ENCODE assay signal across 27 cellular contexts in genomic region chr20:47802226-47802920, GRCh38. TPM values are rescaled to one million over a fixed set of nuclear protein-coding genes. Genes with fewer than 3 reads are reported as not detected.
DNase-seq lines count a peak whose midpoint lies in the region; ATAC-seq, FAIRE-seq and TF ChIP-seq lines count a peak whose summit lies in the region.
"Had no signal": no experiment of that assay in that cellular context is flagged by ENCODE, and none has a peak within 500 bp of the region (broad histone marks: within the 10 kb centered on the region; RNA-seq: fewer than 3 reads in every experiment).

No MANE protein-coding gene starts in this region.

- DNase-seq in Right ventricle myocardium inferior (ENCODE audit: missing footprints), result peak; percentile 28
- no peak for DNase-seq in left ventricle myocardium superior
- DNase-seq in RWPE1 (ENCODE audit: low spot score), result no peak
- no peak for DNase-seq in H1 (ENCODE audit: low read depth in 1 of 2, low spot score in 2 of 2)
- no peak for DNase-seq in neuronal stem cell (ENCODE audit: low spot score)
- no peak for DNase-seq in activated T-cell treated with anti-CD3 and anti-CD28 coated beads, Interleukin-2, amount 50 U/mL, for 24 hours
- DNase-seq: 8988T; ACHN; AML-193; BE2C; CD4-positive, alpha-beta T cell; CD8-positive, alpha-beta memory T cell; DMS 273 treated with DMSO at 0.1 percent for 48 hours; DMS79; EL; GDM1; HFFc6 had no signal

- H3K9ac ChIP-seq in H1 (replicated peaks in 1 of 4; ENCODE audit: extremely low read depth in 1 of 4, low read depth in 3 of 4, low read length in 3 of 4) (no peak overlapping the region), neuronal stem cell (ENCODE audit: low read depth, low read length, poor library complexity) (no peak overlapping the region)
- H3K9ac ChIP-seq: BLaER1 treated with 17β-estradiol and CSF1 and Interleukin-3, amounts not matched to agents 10 nM and 100 nM had no signal

- H3K9me3 Mint-ChIP-seq in activated T-cell treated with anti-CD3 and anti-CD28 coated beads, Interleukin-2, amount 50 U/mL, for 24 hours, result no peaks in the 10 kb centered on the region
- no peaks in the 10 kb centered on the region for H3K9me3 Mint-ChIP-seq in activated T-helper 17 cell treated with anti-CD3 and anti-CD28 coated beads, Interleukin-2, amount 50 U/mL, for 72 hours
- H3K9me3 Mint-ChIP-seq: CD14-positive monocyte; CD4-positive, alpha-beta T cell; HFFc6 had no signal

- H3K18ac ChIP-seq in H1 (ENCODE audit: extremely low read depth, low read length), result no peak overlapping the region; the same call in 1 of the 2 replicates
- H3K18ac ChIP-seq in neuronal stem cell (ENCODE audit: low read length), result peak overlapping the region; percentile 81

- H3K56ac ChIP-seq in H1 (replicated peaks; ENCODE audit: insufficient read length, low read depth, low read length), result no peak overlapping the region

- H4K91ac ChIP-seq in H1 (replicated peaks; ENCODE audit: insufficient read length, low read length) (no peak overlapping the region), neuronal stem cell (ENCODE audit: low read depth, low read length, poor library complexity) (no peak overlapping the region)

- no peaks in the 10 kb centered on the region for H3K79me1 ChIP-seq in H1 (ENCODE audit: low read depth, low read length)
- H3K79me1 ChIP-seq in neuronal stem cell (ENCODE audit: low read depth, low read length), result no peaks in the 10 kb centered on the region

- H3K23ac ChIP-seq in H1 (ENCODE audit: insufficient read length), result no peak overlapping the region
- no peak overlapping the region for H3K23ac ChIP-seq in neuronal stem cell (ENCODE audit: low read depth, low read length, poor library complexity)

- no peak overlapping the region for H3K4me3 Mint-ChIP-seq in activated T-cell treated with anti-CD3 and anti-CD28 coated beads, Interleukin-2, amount 50 U/mL, for 24 hours
- no peak overlapping the region for H3K4me3 Mint-ChIP-seq in activated T-helper 17 cell treated with anti-CD3 and anti-CD28 coated beads, Interleukin-2, amount 50 U/mL, for 72 hours
- H3K4me3 Mint-ChIP-seq: CD14-positive monocyte; CD4-positive, alpha-beta T cell; GM23338; HFFc6 had no signal

- TF ChIP-seq EP300 in H1 (IDR thresholded peaks at IDR 0.05; ENCODE audit: borderline replicate concordance in 1 of 2, low read depth in 2 of 2, low read length in 2 of 2), result no peak

- H2AFZ ChIP-seq in H1 (ENCODE audit: low read length) (no peak overlapping the region), neuronal stem cell (ENCODE audit: low read length) (no peak overlapping the region)
- H2AFZ ChIP-seq: GM23338 had no signal

- no peak overlapping the region for H2BK5ac ChIP-seq in H1 (ENCODE audit: low read depth, low read length)
- H2BK5ac ChIP-seq in neuronal stem cell (ENCODE audit: low read length), result no peak overlapping the region

- H3K4me2 ChIP-seq in H1 (ENCODE audit: insufficient read depth in 1 of 2, low read depth in 2 of 2, low read length in 2 of 2) (no peak overlapping the region), neuronal stem cell (ENCODE audit: insufficient read depth, low read length, poor library complexity, severe bottlenecking) (no peak overlapping the region)
- H3K4me2 ChIP-seq: A549; BLaER1 treated with 17β-estradiol and CSF1 and Interleukin-3, amounts not matched to agents 10 nM and 100 nM; GM23338 had no signal

- no peak for FAIRE-seq in H1 (lab: Jason Lieb, UNC)
- FAIRE-seq: A549, D721Med, GM12878, GM18507, H54 had no signal

- WGBS in H1 (ENCODE audit: extremely low coverage in 1 of 2, insufficient coverage in 1 of 2, insufficient read length in 1 of 2, insufficient replicate concordance in 2 of 2, low coverage in 1 of 2, low lambda C conversion rate in 2 of 2, missing lambda C conversion rate in 1 of 2), 2 experiments, result 93% methylated on average over 16 of the region's 18 CpGs; no CpG with 5 or more reads in 1 of the 2 experiments
- no CpG with 5 or more reads among the region's 18 CpGs for whole genome bisulfite sequencing in neuronal stem cell (ENCODE audit: extremely low coverage in 2 of 2, insufficient read length in 2 of 2, insufficient replicate concordance in 1 of 2), 2 donors

- H2BK20ac ChIP-seq in H1 (ENCODE audit: low read length), result no peak overlapping the region

- H3K79me2 ChIP-seq in H1 (ENCODE audit: control insufficient read depth in 1 of 2, insufficient read depth in 2 of 2, low read length in 2 of 2), result no peaks in the 10 kb centered on the region

- H3K23me2 ChIP-seq in H1 (ENCODE audit: low read depth, low read length), result peaks cover 6% of the 10 kb centered on the region

- H3K27me3 Mint-ChIP-seq in activated T-cell treated with anti-CD3 and anti-CD28 coated beads, Interleukin-2, amount 50 U/mL, for 24 hours, result peaks cover 7% of the 10 kb centered on the region
- peaks cover 24% of the 10 kb centered on the region for H3K27me3 Mint-ChIP-seq in activated T-helper 17 cell treated with anti-CD3 and anti-CD28 coated beads, Interleukin-2, amount 50 U/mL, for 72 hours

- ATAC-seq in Right ventricle myocardium inferior, result no peak
- ATAC-seq in left ventricle myocardium superior, result no peak
- no peak for ATAC-seq in activated T-helper 17 cell treated with anti-CD3 and anti-CD28 coated beads, Interleukin-2, amount 50 U/mL, for 72 hours (replicated peaks)
- ATAC-seq: A549, GM12878 had no signal

- H2AK5ac ChIP-seq in H1 (ENCODE audit: low read depth, low read length), result no peak overlapping the region
- no peak overlapping the region for H2AK5ac ChIP-seq in neuronal stem cell (ENCODE audit: low read depth, low read length)

- POLR2A ChIA-PET in RWPE1 (lab: Yijun Ruan, JAX; ENCODE audit: low non-redundant PET) (no interaction called here), H1 (lab: Charles Lee; ENCODE audit: partially characterized antibody) (no interaction called here)

- intact Hi-C loops in Right ventricle myocardium inferior (cut with DNase I), result no loop called here
- intact Hi-C loops in left ventricle myocardium superior (cut with micrococcal nuclease), result no loop called here

- no peaks in the 10 kb centered on the region for H3K36me3 ChIP-seq in H1 (ENCODE audit: control insufficient read depth in 2 of 4, insufficient read depth in 4 of 4, low read length in 3 of 4)
- no peaks in the 10 kb centered on the region for H3K36me3 ChIP-seq in neuronal stem cell (replicated peaks in 1 of 2; ENCODE audit: control insufficient read depth in 2 of 2, insufficient read depth in 2 of 2, low read length in 2 of 2)
- H3K36me3 ChIP-seq: BE2C; BLaER1 treated with 17β-estradiol and CSF1 and Interleukin-3, amounts not matched to agents 10 nM and 100 nM; HAP-1 had no signal

- CTCF ChIA-PET in RWPE1 (lab: Yijun Ruan, JAX) (interaction anchor here (0.7 to 0.8 kb wide), 2 partner anchors 16 to 818 kb away, joined by 5 to 6 read pairs; no protein-coding TSS in a partner anchor), H1 (lab: Charles Lee; ENCODE audit: partially characterized antibody) (interaction anchor here (0.6 to 1.7 kb wide), 2 partner anchors 16 to 657 kb away, joined by 3 to 8 read pairs; no protein-coding TSS in a partner anchor)

- H3K14ac ChIP-seq in H1 (ENCODE audit: insufficient read length) (no peak overlapping the region), neuronal stem cell (ENCODE audit: low read length) (no peak overlapping the region)

- H3K9me3 ChIP-seq in H1 (ENCODE audit: insufficient read depth in 2 of 2, low read depth in 1 of 2, low read length in 1 of 2), result no peaks in the 10 kb centered on the region
- H3K9me3 ChIP-seq in neuronal stem cell (replicated peaks in 1 of 2; ENCODE audit: control insufficient read depth in 2 of 2, insufficient read depth in 1 of 2, low read depth in 1 of 2, low read length in 2 of 2), result peaks cover 0 to 2% of the 10 kb centered on the region in 2 donors
- H3K9me3 ChIP-seq: A549; BE2C; BLaER1 treated with 17β-estradiol and CSF1 and Interleukin-3, amounts not matched to agents 10 nM and 100 nM; HAP-1 had no signal

- no peak overlapping the region for H4K8ac ChIP-seq in H1 (ENCODE audit: extremely low read depth, insufficient read depth, low read length)
- H4K8ac ChIP-seq in neuronal stem cell (ENCODE audit: low read depth, low read length), result no peak overlapping the region

- no peak overlapping the region for H3K4me3 ChIP-seq in H1 (ENCODE audit: extremely low read depth in 1 of 4, insufficient read depth in 2 of 4, low read depth in 3 of 4, low read length in 4 of 4)
- no peak overlapping the region for H3K4me3 ChIP-seq in neuronal stem cell (ENCODE audit: low read length in 2 of 2)
- H3K4me3 ChIP-seq: A549; BLaER1 treated with 17β-estradiol and CSF1 and Interleukin-3, amounts not matched to agents 10 nM and 100 nM; GM12878; GM23338; HAP-1 had no signal

- no peak overlapping the region for H3K27ac Mint-ChIP-seq in activated T-cell treated with anti-CD3 and anti-CD28 coated beads, Interleukin-2, amount 50 U/mL, for 24 hours
- no peak overlapping the region for H3K27ac Mint-ChIP-seq in activated T-helper 17 cell treated with anti-CD3 and anti-CD28 coated beads, Interleukin-2, amount 50 U/mL, for 72 hours
- H3K27ac Mint-ChIP-seq: CD14-positive monocyte; CD4-positive, alpha-beta T cell; CD8-positive, alpha-beta memory T cell; GM23338; HFFc6 had no signal

- no peak for TF ChIP-seq POLR2A in H1 (IDR thresholded peaks at IDR 0.05; ENCODE audit: control extremely low read depth in 1 of 2, low read depth in 2 of 2, low read length in 2 of 2)

- no peaks in the 10 kb centered on the region for H3K4me1 Mint-ChIP-seq in activated T-cell treated with anti-CD3 and anti-CD28 coated beads, Interleukin-2, amount 50 U/mL, for 24 hours (ENCODE audit: low read depth)
- H3K4me1 Mint-ChIP-seq in activated T-helper 17 cell treated with anti-CD3 and anti-CD28 coated beads, Interleukin-2, amount 50 U/mL, for 72 hours, result no peaks in the 10 kb centered on the region
- H3K4me1 Mint-ChIP-seq: CD8-positive, alpha-beta memory T cell had no signal

- no peak overlapping the region for H4K5ac ChIP-seq in H1 (ENCODE audit: insufficient read length, low read depth, low read length)

- peak overlapping the region; percentile 79 for H3K27ac ChIP-seq in RWPE1
- H3K27ac ChIP-seq in H1 (ENCODE audit: low read depth, low read length), result no peak overlapping the region
- no peak overlapping the region for H3K27ac ChIP-seq in neuronal stem cell (replicated peaks; ENCODE audit: low read length)
- H3K27ac ChIP-seq: A549; BLaER1 treated with 17β-estradiol and CSF1 and Interleukin-3, amounts not matched to agents 10 nM and 100 nM had no signal

- TF ChIP-seq RAD21 in H1 (IDR thresholded peaks at IDR 0.05 in 1 of 2, conservative IDR thresholded peaks at IDR 0.05 in 1 of 2; ENCODE audit: low read depth in 2 of 2, low read length in 2 of 2), result no peak

- no peak for TF ChIP-seq CTCF in RWPE1 (conservative IDR thresholded peaks at IDR 0.05; ENCODE audit: low read depth)
- no peak for TF ChIP-seq CTCF in H1 (IDR thresholded peaks at IDR 0.05; ENCODE audit: control extremely low read depth in 1 of 3, insufficient read depth in 1 of 3, low read depth in 1 of 3, low read length in 3 of 3)

- H3K4ac ChIP-seq in H1 (replicated peaks; ENCODE audit: insufficient read length, low read depth, low read length) (no peak overlapping the region), neuronal stem cell (ENCODE audit: low read length) (no peak overlapping the region)

- no peaks in the 10 kb centered on the region for H4K20me1 ChIP-seq in H1 (replicated peaks in 1 of 2; ENCODE audit: control insufficient read depth in 1 of 2, insufficient read depth in 2 of 2, low read length in 2 of 2)
- H4K20me1 ChIP-seq: BLaER1 treated with 17β-estradiol and CSF1 and Interleukin-3, amounts not matched to agents 10 nM and 100 nM had no signal

- no peak overlapping the region for H2BK15ac ChIP-seq in H1 (ENCODE audit: low read length)
- no peak overlapping the region for H2BK15ac ChIP-seq in neuronal stem cell (ENCODE audit: low read length)

- H2BK120ac ChIP-seq in H1 (replicated peaks; ENCODE audit: low read depth, low read length), result no peak overlapping the region
- H2BK120ac ChIP-seq in neuronal stem cell (ENCODE audit: low read depth, low read length), result no peak overlapping the region

- peak overlapping the region; percentile 27; the same call in 1 of the 2 replicates for H2BK12ac ChIP-seq in H1 (ENCODE audit: low read depth, low read length)
- no peak overlapping the region for H2BK12ac ChIP-seq in neuronal stem cell (ENCODE audit: low read length)

- H3K4me1 ChIP-seq in H1 (replicated peaks in 1 of 4; ENCODE audit: control insufficient read depth in 3 of 4, insufficient read depth in 4 of 4, low read length in 3 of 4) (peaks cover 0 to 9% (median 1%) of the 10 kb centered on the region in 4 experiments; a peak in 5 of 7 replicates), neuronal stem cell (ENCODE audit: control insufficient read depth in 2 of 2, insufficient read depth in 1 of 2, low read depth in 1 of 2, low read length in 2 of 2) (peaks cover 2% of the 10 kb centered on the region in 2 donors)
- H3K4me1 ChIP-seq: A549, HAP-1 had no signal

- no peaks in the 10 kb centered on the region for H3K36me3 Mint-ChIP-seq in activated T-cell treated with anti-CD3 and anti-CD28 coated beads, Interleukin-2, amount 50 U/mL, for 24 hours (ENCODE audit: low read depth)
- H3K36me3 Mint-ChIP-seq in activated T-helper 17 cell treated with anti-CD3 and anti-CD28 coated beads, Interleukin-2, amount 50 U/mL, for 72 hours (ENCODE audit: low read depth), result no peaks in the 10 kb centered on the region
- H3K36me3 Mint-ChIP-seq: CD8-positive, alpha-beta memory T cell had no signal

- H3K27me3 ChIP-seq in H1 (replicated peaks in 1 of 4; ENCODE audit: control insufficient read depth in 3 of 4, extremely low read depth in 1 of 4, insufficient read depth in 3 of 4, low read length in 3 of 4) (peaks cover 0 to 10% (median 2%) of the 10 kb centered on the region in 4 experiments; a peak in 3 of 7 replicates), neuronal stem cell (ENCODE audit: control insufficient read depth in 3 of 3, insufficient read depth in 3 of 3, low read depth in 1 of 3, low read length in 3 of 3) (no peaks in the 10 kb centered on the region)
- H3K27me3 ChIP-seq: BE2C; BLaER1 treated with 17β-estradiol and CSF1 and Interleukin-3, amounts not matched to agents 10 nM and 100 nM had no signal

RNA-seq across cellular contexts. Expression of gene SULF2, which starts 17.1 kb away (rescaled TPM):
- total RNA-seq in Right ventricle myocardium inferior, result 29.5 TPM
- 35.1 TPM for total RNA-seq in left ventricle myocardium superior
- 27.1 and 28.2 TPM in 2 replicates for total RNA-seq in H1 (2021; fragmentation: NEBNext Ultra II Directional; extraction: Animal tissue kit (Norgen Biotek cat#: 25700))
- 15.7 and 29.0 TPM in 2 replicates for polyA plus RNA-seq in H1 (2011; rRNA removed)
- 11.1 TPM for polyA plus RNA-seq in H1 (2011; cell fraction: cytosol; rRNA removed)
- polyA plus RNA-seq in H1 (2011; cell fraction: nucleus; rRNA removed), result 33.9 TPM
- polyA plus RNA-seq in H1 (2012, experiment 1 of 2), result 23.8 to 30.2 TPM (median 28.1 TPM) in 4 replicates
- polyA plus RNA-seq in H1 (2012, experiment 2 of 2), result 12.7 TPM
- polyA plus RNA-seq in H1 (2013, experiment 1 of 2), result 37.3 TPM
- polyA plus RNA-seq in H1 (2013, experiment 2 of 2), result 40.1 TPM
- 14.7 and 19.0 TPM in 2 replicates for polyA minus RNA-seq in H1 (2011; rRNA and poly(A)+ RNA removed)
- polyA minus RNA-seq in H1 (2011; cell fraction: cytosol; rRNA and poly(A)+ RNA removed), result 18.0 TPM
- 26.7 TPM for polyA minus RNA-seq in H1 (2011; cell fraction: nucleus; rRNA and poly(A)+ RNA removed)
- 46.1 TPM for polyA plus RNA-seq in neuronal stem cell (2013, experiment 1 of 2)
- 48.2 TPM for polyA plus RNA-seq in neuronal stem cell (2013, experiment 2 of 2)
- total RNA-seq in activated T-helper 17 cell treated with anti-CD3 and anti-CD28 coated beads, Interleukin-2, amount 50 U/mL, for 72 hours, result 1 to 10 TPM; 1.6 to 2.2 TPM
